27 cellular contexts compared by ENCODE assay signal in genomic region chr7:41792099-41792498, GRCh38.
DNase-seq lines count a peak whose midpoint lies in the region; ATAC-seq and TF ChIP-seq lines count a peak whose summit lies in the region.
"Had no signal": no experiment of that assay in that cellular context is flagged by ENCODE, and none has a peak within 500 bp of the region (broad histone marks: within the 10 kb centered on the region; RNA-seq: fewer than 3 reads in every experiment).

No MANE protein-coding gene starts in this region.

- WGBS in GM23248 (ENCODE audit: low coverage in 1 of 2, low lambda C conversion rate in 2 of 2, missing lambda C conversion rate in 2 of 2), 2 experiments = 43 to 44% methylated on average over 5 of the region's 5 CpGs

- CTCF ChIA-PET in PC-3 (lab: Charles Lee) = no interaction called here
- CTCF ChIA-PET in A673 (lab: Charles Lee) = no interaction called here

- TF ChIP-seq CTCF in PC-3 (conservative IDR thresholded peaks at IDR 0.05; ENCODE audit: low read depth, low read length) = no peak
- no peak for TF ChIP-seq CTCF in A673 (conservative IDR thresholded peaks at IDR 0.05; ENCODE audit: low read depth, low read length)

- H4K20me1 ChIP-seq in GM23248 (ENCODE audit: insufficient read depth) (no peaks in the 10 kb centered on the region), PC-3 (ENCODE audit: low read length) (no peaks in the 10 kb centered on the region)

- H3K4me1 ChIP-seq in GM23248 (ENCODE audit: insufficient read depth) = peaks cover 18% of the 10 kb centered on the region; the same call in 1 of the 2 replicates
- H3K4me1 ChIP-seq in PC-3 (ENCODE audit: insufficient read depth, low read length) = no peaks in the 10 kb centered on the region
- no peaks in the 10 kb centered on the region for H3K4me1 ChIP-seq in A673 (ENCODE audit: insufficient read depth, low read length, poor library complexity, severe bottlenecking)
- H3K4me1 ChIP-seq: BE2C, lower lobe of right lung, psoas muscle, testis had no signal

- DNase-seq in GM23248 (peak; percentile 78), PC-3 (peak; percentile 12), fibroblast of gingiva (ENCODE audit: low read depth) (peak; percentile 35), stromal cell of bone marrow (ENCODE audit: low read depth) (peak; percentile 66), A673 (ENCODE audit: low spot score) (no peak), DMS79 treated with DMSO at 0.1 percent for 48 hours (lab: John Stamatoyannopoulos, UW) (no peak)
- DNase-seq: activated CD8-positive, alpha-beta memory T cell treated with anti-CD3 and anti-CD28 coated beads for 24 hours; activated naive CD4-positive, alpha-beta T cell; activated T-cell treated with anti-CD3 and anti-CD28 coated beads, Interleukin-2, amount 50 U/mL, for 24 hours; amygdala; BE2C; caudate nucleus; COR-L47; dermis blood vessel endothelial cell; DND-41; hypothalamus; lower lobe of right lung; NCI-H1694 treated with DMSO at 0.1 percent for 48 hours; NCI-H774; SIG-M5; small intestine; stimulated activated CD4-positive, alpha-beta T cell treated with anti-CD3 and anti-CD28 coated beads, Interleukin-2, amount 100 ng/mL, for 24 hours; T-helper 1 cell; testis had no signal

- H3F3A ChIP-seq in GM23248 (ENCODE audit: insufficient read depth) = 0 out of 2 replicates have a peak, but pooled peaks cover 8% of the 10 kb centered on the region
- no peaks in the 10 kb centered on the region for H3F3A ChIP-seq in PC-3 (ENCODE audit: low read length, unreplicated experiment)

- H3K9me3 ChIP-seq in GM23248 (ENCODE audit: low read depth) = no peaks in the 10 kb centered on the region
- no peaks in the 10 kb centered on the region for H3K9me3 ChIP-seq in PC-3 (ENCODE audit: low read length)
- no peaks in the 10 kb centered on the region for H3K9me3 ChIP-seq in A673 (ENCODE audit: low read depth, low read length, poor library complexity, severe bottlenecking)
- H3K9me3 ChIP-seq: BE2C, lower lobe of right lung, psoas muscle, testis had no signal

- H3K79me2 ChIP-seq in GM23248 (ENCODE audit: insufficient read depth) (no peaks in the 10 kb centered on the region), PC-3 (ENCODE audit: low read length) (no peaks in the 10 kb centered on the region)

- no TSS peak for BruUV-seq in PC-3 (replicated peaks; lab: Mats Ljungman, UMichigan)
- no TSS peak for BruUV-seq in A673 (replicated peaks; lab: Mats Ljungman, UMichigan)

- H3K4me3 ChIP-seq in GM23248 = no peak overlapping the region
- H3K4me3 ChIP-seq in PC-3 (ENCODE audit: low read length) = no peak overlapping the region
- no peak overlapping the region for H3K4me3 ChIP-seq in A673 (ENCODE audit: low read depth, low read length, poor library complexity, severe bottlenecking)
- H3K4me3 ChIP-seq: lower lobe of right lung, psoas muscle, testis had no signal

- H3K36me3 ChIP-seq in GM23248 (ENCODE audit: low read depth) = no peaks in the 10 kb centered on the region
- H3K36me3 ChIP-seq in PC-3 (ENCODE audit: low read depth, low read length) = no peaks in the 10 kb centered on the region
- H3K36me3 ChIP-seq in A673 (ENCODE audit: insufficient read depth, low read length, poor library complexity, severe bottlenecking) = no peaks in the 10 kb centered on the region
- H3K36me3 ChIP-seq: BE2C, lower lobe of right lung had no signal

- POLR2A ChIA-PET in PC-3 (lab: Charles Lee; ENCODE audit: unreplicated experiment) (no interaction called here), A673 (lab: Charles Lee; ENCODE audit: low non-redundant PET) (no interaction called here)

- in situ Hi-C loops in GM23248 (cut with MboI) = no loop called here

- H3K27me3 ChIP-seq in GM23248 (replicated peaks; ENCODE audit: insufficient read depth) (no peaks in the 10 kb centered on the region), PC-3 (ENCODE audit: low read length) (no peaks in the 10 kb centered on the region), A673 (replicated peaks; ENCODE audit: insufficient read depth, low read depth, low read length, poor library complexity) (no peaks in the 10 kb centered on the region)
- H3K27me3 ChIP-seq: BE2C, testis had no signal

- ATAC-seq in PC-3 = peak; percentile 35; the same call in 1 of the 2 replicates
- ATAC-seq in HG03039 (IDR thresholded peaks at IDR 0.05; ENCODE audit: unreplicated experiment) = no peak
- ATAC-seq: lower lobe of right lung; psoas muscle; stimulated activated memory B cell treated with anti-CD40 and anti-IgM and Interleukin-4, amounts not matched to agents 10 μg/mL and 1 μg/mL and 100 μg/mL, for 72 hours had no signal

- H3K4me2 ChIP-seq in GM23248 (ENCODE audit: unreplicated experiment) (no peak overlapping the region), PC-3 (ENCODE audit: low read length) (no peak overlapping the region)

- H3K9ac ChIP-seq in GM23248 (no peak overlapping the region), PC-3 (ENCODE audit: low read length) (no peak overlapping the region)

- no peak overlapping the region for H3K27ac ChIP-seq in GM23248
- H3K27ac ChIP-seq in PC-3 (ENCODE audit: low read length) = no peak overlapping the region
- H3K27ac ChIP-seq in A673 (ENCODE audit: low read depth, low read length, poor library complexity, severe bottlenecking) = no peak overlapping the region
- H3K27ac ChIP-seq: lower lobe of right lung, psoas muscle, testis had no signal

- H3K9me2 ChIP-seq in GM23248 (ENCODE audit: insufficient read depth) = no peaks in the 10 kb centered on the region
- H3K9me2 ChIP-seq in PC-3 (replicated peaks; ENCODE audit: low read length) = no peaks in the 10 kb centered on the region

- intact Hi-C loops in PC-3 (cut with micrococcal nuclease) (no loop called here), A673 (cut with micrococcal nuclease; ENCODE audit: unreplicated experiment) (no loop called here)

- H2AFZ ChIP-seq in GM23248 (no peak overlapping the region), PC-3 (ENCODE audit: low read length) (no peak overlapping the region)

Comparison
In these comparisons a context has a peak if more than half of its experiments do, and no peak if none do; other contexts are left out.
1. DNase-seq: peak in GM23248 (single experiment), PC-3 (single experiment), fibroblast of gingiva (single experiment) and stromal cell of bone marrow (single experiment); none in A673 (single experiment) and DMS79 treated with DMSO at 0.1 percent for 48 hours (single experiment).